Comparison of ENCODE assay signal across 9 cellular contexts in genomic region chr1:98325646-98326441, GRCh38.
DNase-seq lines count a peak whose midpoint lies in the region; ATAC-seq, FAIRE-seq and TF ChIP-seq lines count a peak whose summit lies in the region.
"Had no signal": no experiment of that assay in that cellular context is flagged by ENCODE, and none has a peak within 500 bp of the region (broad histone marks: within the 10 kb centered on the region; RNA-seq: fewer than 3 reads in every experiment).

No MANE protein-coding gene starts in this region.

- intact Hi-C loops in body of pancreas (cut with DNase I) (no loop called here), kidney (cut with DNase I) (no loop called here), upper lobe of right lung (cut with DNase I) (no loop called here)

- TF ChIP-seq CTCF in body of pancreas (IDR thresholded peaks at IDR 0.05): no peak
- TF ChIP-seq CTCF in kidney (IDR thresholded peaks at IDR 0.05; ENCODE audit: borderline replicate concordance, extremely low read depth, insufficient read depth): no peak
- TF ChIP-seq CTCF in upper lobe of right lung (IDR thresholded peaks at IDR 0.05): no peak

- H3K4me3 ChIP-seq in body of pancreas: no peak overlapping the region
- H3K4me3 ChIP-seq in kidney (ENCODE audit: low read length in 2 of 2): no peak overlapping the region
- no peak overlapping the region for H3K4me3 ChIP-seq in upper lobe of right lung

- H3K27me3 ChIP-seq in body of pancreas (no peaks in the 10 kb centered on the region), upper lobe of right lung (no peaks in the 10 kb centered on the region)

- WGBS in body of pancreas, 2 donors: 36 to 37% methylated on average over 7 of the region's 7 CpGs

- no peaks in the 10 kb centered on the region for H3K36me3 ChIP-seq in body of pancreas (replicated peaks in 1 of 2; ENCODE audit: insufficient read depth in 1 of 2, low read depth in 2 of 2)
- H3K36me3 ChIP-seq in kidney (ENCODE audit: control insufficient read depth in 1 of 2, insufficient read depth in 2 of 2, low read length in 2 of 2): no peaks in the 10 kb centered on the region
- no peaks in the 10 kb centered on the region for H3K36me3 ChIP-seq in upper lobe of right lung

- peak; percentile 85 for DNase-seq in LoVo (ENCODE audit: low spot score)
- peak; percentile 48 to 85 (median 68) for DNase-seq in body of pancreas
- peak; percentile 86 for DNase-seq in kidney
- DNase-seq in upper lobe of right lung: no peak
- no peak for DNase-seq in caudate nucleus (lab: John Stamatoyannopoulos, UW)
- no peak for DNase-seq in NCI-H1417 (lab: John Stamatoyannopoulos, UW)
- no peak for DNase-seq in AG08395 (ENCODE audit: low spot score)
- DNase-seq: activated CD4-positive, alpha-beta T cell treated with anti-CD3 and anti-CD28 coated beads, Interleukin-2, amount 50 U/mL, for 4 hours had no signal

- peak; percentile 64 for FAIRE-seq in kidney (lab: Jason Lieb, UNC)
- FAIRE-seq: colon had no signal

- ATAC-seq in body of pancreas (peak; percentile 58), upper lobe of right lung (peak; percentile 9)

- no peak for TF ChIP-seq POLR2A in body of pancreas (IDR thresholded peaks at IDR 0.05)

- H3K27ac ChIP-seq in body of pancreas (no peak overlapping the region), kidney (ENCODE audit: low read depth in 2 of 2, low read length in 2 of 2) (no peak overlapping the region), upper lobe of right lung (no peak overlapping the region), caudate nucleus (ENCODE audit: low read depth, low read length) (no peak overlapping the region)

- H3K9me3 ChIP-seq in body of pancreas: no peaks in the 10 kb centered on the region
- no peaks in the 10 kb centered on the region for H3K9me3 ChIP-seq in kidney (ENCODE audit: control insufficient read depth in 1 of 2, low read length in 2 of 2)
- no peaks in the 10 kb centered on the region for H3K9me3 ChIP-seq in upper lobe of right lung

- no peaks in the 10 kb centered on the region for H3K4me1 ChIP-seq in body of pancreas
- peaks cover 0 to 2% of the 10 kb centered on the region in 2 donors for H3K4me1 ChIP-seq in kidney (ENCODE audit: control insufficient read depth in 1 of 2, insufficient read depth in 1 of 2, low read depth in 1 of 2, low read length in 2 of 2)
- peaks cover 40% of the 10 kb centered on the region for H3K4me1 ChIP-seq in upper lobe of right lung

- no peak overlapping the region for H3K9ac ChIP-seq in kidney (ENCODE audit: low read length in 2 of 2)

Comparison
In these comparisons a context has a peak if more than half of its experiments do, and no peak if none do; other contexts are left out.
1. DNase-seq: peak in LoVo (single experiment), body of pancreas (4 of 4) and kidney (single experiment); none in upper lobe of right lung (single experiment), caudate nucleus (0 of 61), NCI-H1417 (0 of 3) and AG08395 (single experiment).